Comparison of ENCODE assay signal across 8 cellular contexts in the genomic region with DNA sequence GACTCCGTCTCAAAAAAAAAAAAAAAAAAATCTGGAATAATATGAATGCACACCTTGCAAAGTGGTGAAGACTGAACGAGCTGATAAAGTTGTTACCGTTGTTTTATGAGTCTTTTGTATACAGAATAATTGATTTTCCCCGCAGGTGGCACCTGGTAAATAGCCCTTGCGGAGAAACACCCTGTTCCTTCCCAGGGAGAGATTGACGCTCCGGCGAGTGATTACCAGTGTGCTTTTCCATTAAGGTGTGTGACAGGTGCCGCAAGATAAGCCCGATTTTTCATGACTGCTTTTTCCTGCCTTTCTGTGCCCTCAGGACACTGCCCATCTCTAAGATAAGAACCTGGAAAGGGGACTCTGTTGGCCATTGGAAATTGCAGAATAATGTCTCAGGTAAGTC. TPM values are rescaled to one million over a fixed set of nuclear protein-coding genes. Genes with fewer than 3 reads are reported as not detected.
DNase-seq lines count a peak whose midpoint lies in the region; ATAC-seq and TF ChIP-seq lines count a peak whose summit lies in the region.

No MANE protein-coding gene starts in this region.

- H3K4me1 ChIP-seq in tibial artery, result peaks cover 0 to 15% (median 12%) of the 10 kb centered on the region in 4 donors

- H3K9me3 ChIP-seq in tibial artery, result peaks cover 0 to 40% (median 27%) of the 10 kb centered on the region in 3 donors

- H3K4me1 Mint-ChIP-seq in activated T-cell treated with anti-CD3 and anti-CD28 coated beads, Interleukin-2, amount 50 U/mL, for 72 hours (ENCODE audit: low read depth), result peaks cover 32% of the 10 kb centered on the region
- peaks cover 22% of the 10 kb centered on the region for H3K4me1 Mint-ChIP-seq in activated naive CD8-positive, alpha-beta T cell treated with anti-CD3 and anti-CD28 coated beads for 36 hours

- peak overlapping the region; percentile 59 to 87 for H3K4me3 ChIP-seq in tibial artery

- H3K27me3 ChIP-seq in tibial artery, result no peaks in the 10 kb centered on the region

- peak overlapping the region in 1 of 2 donors; percentile 99 for H3K27ac ChIP-seq in tibial artery

- H3K27ac Mint-ChIP-seq in activated T-cell treated with anti-CD3 and anti-CD28 coated beads, Interleukin-2, amount 50 U/mL, for 72 hours, result peak overlapping the region; percentile 63
- H3K27ac Mint-ChIP-seq in activated naive CD8-positive, alpha-beta T cell treated with anti-CD3 and anti-CD28 coated beads for 36 hours, result peak overlapping the region; percentile 99

- H3K36me3 Mint-ChIP-seq in activated T-cell treated with anti-CD3 and anti-CD28 coated beads, Interleukin-2, amount 50 U/mL, for 72 hours (ENCODE audit: insufficient read depth in 2 of 2), result peaks cover 36 to 58% of the 10 kb centered on the region in 2 donors
- peaks cover 69% of the 10 kb centered on the region for H3K36me3 Mint-ChIP-seq in activated naive CD8-positive, alpha-beta T cell treated with anti-CD3 and anti-CD28 coated beads for 36 hours

- peak overlapping the region; percentile 98 to 99 for H3K4me3 Mint-ChIP-seq in activated T-cell treated with anti-CD3 and anti-CD28 coated beads, Interleukin-2, amount 50 U/mL, for 72 hours
- peak overlapping the region; percentile 100 for H3K4me3 Mint-ChIP-seq in activated naive CD8-positive, alpha-beta T cell treated with anti-CD3 and anti-CD28 coated beads for 36 hours

- no peak for TF ChIP-seq CTCF in tibial artery (IDR thresholded peaks at IDR 0.05)

- peaks cover 8 to 13% of the 10 kb centered on the region in 2 donors for H3K9me3 Mint-ChIP-seq in activated T-cell treated with anti-CD3 and anti-CD28 coated beads, Interleukin-2, amount 50 U/mL, for 72 hours
- peaks cover 29% of the 10 kb centered on the region for H3K9me3 Mint-ChIP-seq in activated naive CD8-positive, alpha-beta T cell treated with anti-CD3 and anti-CD28 coated beads for 36 hours

- ATAC-seq in activated T-cell treated with anti-CD3 and anti-CD28 coated beads, Interleukin-2, amount 50 U/mL, for 72 hours (replicated peaks in 1 of 2), result no peak
- ATAC-seq in left colon, result peak; percentile 7
- no peak for ATAC-seq in GM18520 (IDR thresholded peaks at IDR 0.05; ENCODE audit: unreplicated experiment)

- intact Hi-C loops in left colon (cut with DNase I, micrococcal nuclease), result no loop called here
- intact Hi-C loops in tibial artery (cut with DNase I; ENCODE audit: low total_unique reads), result no loop called here

- no peak for DNase-seq in activated T-cell treated with anti-CD3 and anti-CD28 coated beads, Interleukin-2, amount 50 U/mL, for 72 hours
- no peak for DNase-seq in activated T-cell treated with anti-CD3 and anti-CD28 coated beads for 4 hours
- no peak for DNase-seq in activated naive CD8-positive, alpha-beta T cell treated with anti-CD3 and anti-CD28 coated beads for 36 hours
- no peak for DNase-seq in left colon
- no peak for DNase-seq in tibial artery
- DNase-seq in superior temporal gyrus (ENCODE audit: extremely low spot score), result no peak
- DNase-seq in DMS 273 (lab: John Stamatoyannopoulos, UW; ENCODE audit: unreplicated experiment), result no peak

- H3K27me3 Mint-ChIP-seq in activated T-cell treated with anti-CD3 and anti-CD28 coated beads, Interleukin-2, amount 50 U/mL, for 72 hours (ENCODE audit: low read depth), result no peaks in the 10 kb centered on the region
- peaks cover 9% of the 10 kb centered on the region for H3K27me3 Mint-ChIP-seq in activated naive CD8-positive, alpha-beta T cell treated with anti-CD3 and anti-CD28 coated beads for 36 hours

- H3K36me3 ChIP-seq in tibial artery, result peaks cover 47 to 52% (median 47%) of the 10 kb centered on the region in 3 donors

RNA-seq across cellular contexts. Expression of gene ZNF302, which starts 0.9 kb away (rescaled TPM):
- total RNA-seq in activated T-cell treated with anti-CD3 and anti-CD28 coated beads, Interleukin-2, amount 50 U/mL, for 72 hours, result 10 to 100 TPM; 20.7 to 25.5 TPM
- total RNA-seq in activated naive CD8-positive, alpha-beta T cell treated with anti-CD3 and anti-CD28 coated beads for 36 hours, result 10 to 100 TPM; 14.6 to 15.5 TPM
- total RNA-seq in left colon, result 10 to 100 TPM; 14.6 to 15.4 TPM

RNA-seq across cellular contexts. Expression of gene SCGB2B2, which starts 1.5 kb away (rescaled TPM):
- 1 to 10 TPM; 1.4 to 1.6 TPM for total RNA-seq in activated T-cell treated with anti-CD3 and anti-CD28 coated beads, Interleukin-2, amount 50 U/mL, for 72 hours
- under 1 TPM; 0.27 to 0.40 TPM for total RNA-seq in activated naive CD8-positive, alpha-beta T cell treated with anti-CD3 and anti-CD28 coated beads for 36 hours
- under 1 TPM; 0.59 to 0.61 TPM for total RNA-seq in left colon

RNA-seq across cellular contexts. Expression of gene ZNF181, which starts 55.6 kb away (rescaled TPM):
- 1 to 10 TPM; 5.7 to 7.7 TPM for total RNA-seq in activated T-cell treated with anti-CD3 and anti-CD28 coated beads, Interleukin-2, amount 50 U/mL, for 72 hours
- total RNA-seq in activated naive CD8-positive, alpha-beta T cell treated with anti-CD3 and anti-CD28 coated beads for 36 hours, result 1 to 10 TPM; 5.7 to 5.9 TPM
- total RNA-seq in left colon, result 10 to 100 TPM in 1 of 2 donors, 1 to 10 TPM in 1; 8.4 to 10.1 TPM
